10 cellular contexts compared by ENCODE assay signal in the genomic region with DNA sequence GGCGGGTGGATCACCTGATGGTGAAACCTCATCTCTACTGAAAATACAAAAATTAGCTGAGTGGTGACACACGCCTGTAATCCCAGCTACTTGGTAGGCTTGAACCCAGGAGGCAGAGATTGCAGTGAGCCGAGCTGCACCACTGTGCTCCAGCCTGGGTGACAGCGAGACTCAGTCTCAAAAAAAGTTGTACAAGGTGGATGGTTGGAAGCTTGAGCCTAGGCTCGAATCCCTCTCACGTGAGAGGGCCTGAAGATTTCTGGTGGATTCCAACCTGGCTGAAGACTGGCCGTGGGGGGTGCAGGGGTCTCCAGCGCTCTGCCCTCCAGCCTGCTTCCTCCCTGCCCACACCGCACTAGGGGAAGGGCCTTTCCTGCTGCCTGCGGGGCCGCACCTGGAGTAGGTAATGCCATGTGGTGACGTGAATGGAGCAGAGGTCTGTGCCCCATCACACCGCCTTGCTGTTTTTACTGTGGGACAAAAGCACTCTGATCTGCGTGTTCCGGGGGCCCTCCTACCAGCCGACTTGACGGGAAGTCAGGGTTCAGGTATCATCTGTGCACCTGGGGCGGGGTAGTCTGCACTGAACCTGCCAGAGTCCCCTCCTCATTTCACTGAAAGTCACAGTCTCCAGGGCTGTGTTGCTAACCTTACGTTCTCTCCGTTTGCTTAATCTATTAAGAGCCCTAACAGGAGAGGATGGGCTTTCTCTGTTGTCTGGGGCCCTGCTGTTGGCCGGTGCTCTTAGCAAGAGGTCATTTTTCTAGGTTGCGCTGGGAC. TPM values are rescaled to one million over a fixed set of nuclear protein-coding genes. Genes with fewer than 3 reads are reported as not detected.
DNase-seq lines count a peak whose midpoint lies in the region; ATAC-seq, FAIRE-seq and TF ChIP-seq lines count a peak whose summit lies in the region.
"Had no signal": no experiment of that assay in that cellular context is flagged by ENCODE, and none has a peak within 500 bp of the region (broad histone marks: within the 10 kb centered on the region; RNA-seq: fewer than 3 reads in every experiment).

No MANE protein-coding gene starts in this region.

- no peak overlapping the region for H3K14ac ChIP-seq in H1 (ENCODE audit: insufficient read length)

- no peak overlapping the region for H3K4ac ChIP-seq in H1 (replicated peaks; ENCODE audit: insufficient read length, low read depth, low read length)

- peaks cover 40% of the 10 kb centered on the region for H3K36me3 Mint-ChIP-seq in stimulated activated naive CD8-positive, alpha-beta T cell treated with anti-CD3 and anti-CD28 coated beads, Interleukin-15, Interleukin-2, amounts not matched to agents 100 ng/mL and 50 ng/mL, for 24 hours (ENCODE audit: low read depth)

- H3K79me1 ChIP-seq in H1 (ENCODE audit: low read depth, low read length), result peaks cover 3% of the 10 kb centered on the region

- peak overlapping the region; percentile 99 for H3K4me3 Mint-ChIP-seq in stimulated activated naive CD8-positive, alpha-beta T cell treated with anti-CD3 and anti-CD28 coated beads, Interleukin-15, Interleukin-2, amounts not matched to agents 100 ng/mL and 50 ng/mL, for 24 hours

- peak overlapping the region; percentile 82; the same call in 1 of the 2 replicates for H2BK5ac ChIP-seq in H1 (ENCODE audit: low read depth, low read length)

- ATAC-seq in HG03159 (IDR thresholded peaks at IDR 0.05; ENCODE audit: unreplicated experiment), result no peak

- FAIRE-seq in H1 (lab: Jason Lieb, UNC), result no peak

- H3K23ac ChIP-seq in H1 (ENCODE audit: insufficient read length), result no peak overlapping the region

- TF ChIP-seq POLR2A in H1 (IDR thresholded peaks at IDR 0.05; ENCODE audit: control extremely low read depth in 1 of 2, low read depth in 2 of 2, low read length in 2 of 2), result peak; percentile 72 to 82
- peak in 1 of 2 donors; percentile 7 for TF ChIP-seq POLR2A in Peyer's patch (IDR thresholded peaks at IDR 0.05)

- no peak overlapping the region for H2BK12ac ChIP-seq in H1 (ENCODE audit: low read depth, low read length)

- H2AFZ ChIP-seq in SU-DHL-6 (ENCODE audit: low read depth, low read length, severe bottlenecking) (no peak overlapping the region), H1 (ENCODE audit: low read length) (no peak overlapping the region)
- H2AFZ ChIP-seq: parathyroid adenoma had no signal

- H4K20me1 ChIP-seq in SU-DHL-6 (ENCODE audit: low read depth, low read length), result peaks cover 19% of the 10 kb centered on the region
- peaks cover 28 to 30% of the 10 kb centered on the region in 2 experiments for H4K20me1 ChIP-seq in H1 (replicated peaks in 1 of 2; ENCODE audit: control insufficient read depth in 1 of 2, insufficient read depth in 2 of 2, low read length in 2 of 2)

- H3K4me1 Mint-ChIP-seq in stimulated activated naive CD8-positive, alpha-beta T cell treated with anti-CD3 and anti-CD28 coated beads, Interleukin-15, Interleukin-2, amounts not matched to agents 100 ng/mL and 50 ng/mL, for 24 hours (ENCODE audit: low read depth), result peaks cover 51% of the 10 kb centered on the region

- no peaks in the 10 kb centered on the region for H3K27me3 ChIP-seq in SU-DHL-6 (ENCODE audit: low read length)
- H3K27me3 ChIP-seq in H1 (replicated peaks in 1 of 4; ENCODE audit: control insufficient read depth in 3 of 4, extremely low read depth in 1 of 4, insufficient read depth in 3 of 4, low read length in 3 of 4), result no peaks in the 10 kb centered on the region
- H3K27me3 ChIP-seq in Peyer's patch, result no peaks in the 10 kb centered on the region
- no peaks in the 10 kb centered on the region; the same call in 1 of the 2 replicates for H3K27me3 ChIP-seq in H7 (ENCODE audit: control insufficient read depth, insufficient read depth, low read length)

- no peak overlapping the region for H2AK5ac ChIP-seq in H1 (ENCODE audit: low read depth, low read length)

- POLR2A ChIA-PET in H1 (lab: Charles Lee; ENCODE audit: partially characterized antibody), result interaction anchor here (0.6 to 5.5 kb wide), 45 partner anchors 8 to 317 kb away, joined by 3 to 63 read pairs (median 4); partner anchors contain the start of genes ANKRD11, CHMP1A, CPNE7 and SPATA2L

- H3K27me3 Mint-ChIP-seq in stimulated activated naive CD8-positive, alpha-beta T cell treated with anti-CD3 and anti-CD28 coated beads, Interleukin-15, Interleukin-2, amounts not matched to agents 100 ng/mL and 50 ng/mL, for 24 hours, result no peaks in the 10 kb centered on the region

- H3K9ac ChIP-seq in SU-DHL-6 (ENCODE audit: low read length) (no peak overlapping the region; the same call in 1 of the 2 replicates), H1 (replicated peaks in 1 of 4; ENCODE audit: extremely low read depth in 1 of 4, low read depth in 3 of 4, low read length in 3 of 4) (peak overlapping the region in 2 of 4 experiments; percentile 10 to 35; a peak in 2 of 7 replicates)
- H3K9ac ChIP-seq: parathyroid adenoma had no signal

- no peaks in the 10 kb centered on the region for H3K9me3 Mint-ChIP-seq in stimulated activated naive CD8-positive, alpha-beta T cell treated with anti-CD3 and anti-CD28 coated beads, Interleukin-15, Interleukin-2, amounts not matched to agents 100 ng/mL and 50 ng/mL, for 24 hours

- no peak overlapping the region for H2BK20ac ChIP-seq in H1 (ENCODE audit: low read length)

- no peak overlapping the region for H3K56ac ChIP-seq in H1 (replicated peaks; ENCODE audit: insufficient read length, low read depth, low read length)

- H3K36me3 ChIP-seq in SU-DHL-6 (ENCODE audit: low read length) (peaks cover 31% of the 10 kb centered on the region), H1 (ENCODE audit: control insufficient read depth in 2 of 4, insufficient read depth in 4 of 4, low read length in 3 of 4) (peaks cover 21 to 37% (median 32%) of the 10 kb centered on the region in 4 experiments), Peyer's patch (peaks cover 0 to 33% (median 0%) of the 10 kb centered on the region in 3 donors), H7 (replicated peaks; ENCODE audit: control insufficient read depth, insufficient read depth, low read length) (peaks cover 29% of the 10 kb centered on the region)

- no peak overlapping the region for H4K91ac ChIP-seq in H1 (replicated peaks; ENCODE audit: insufficient read length, low read length)

- DNase-seq in activated naive CD4-positive, alpha-beta T cell treated with Interleukin-2 at 50 U/mL for 16 hours, result peak; percentile 21
- DNase-seq in activated naive CD4-positive, alpha-beta T cell (lab: John Stamatoyannopoulos, UW), result no peak
- peak in 1 of 2 experiments; percentile 80 for DNase-seq in H1 (ENCODE audit: low read depth in 1 of 2, low spot score in 2 of 2)
- no peak for DNase-seq in Peyer's patch
- DNase-seq in H7, result no peak

- no peak overlapping the region for H2BK15ac ChIP-seq in H1 (ENCODE audit: low read length)

- WGBS in H1 (ENCODE audit: extremely low coverage in 1 of 2, insufficient coverage in 1 of 2, insufficient read length in 1 of 2, insufficient replicate concordance in 2 of 2, low coverage in 1 of 2, low lambda C conversion rate in 2 of 2, missing lambda C conversion rate in 1 of 2), 2 experiments, result 39% methylated on average over 22 of the region's 22 CpGs; no CpG with 5 or more reads in 1 of the 2 experiments

- TF ChIP-seq CTCF in SU-DHL-6 (IDR thresholded peaks at IDR 0.05; ENCODE audit: insufficient read depth, low read length, poor library complexity, severe bottlenecking) (no peak), H1 (IDR thresholded peaks at IDR 0.05; ENCODE audit: control extremely low read depth in 1 of 3, insufficient read depth in 1 of 3, low read depth in 1 of 3, low read length in 3 of 3) (no peak), Peyer's patch (IDR thresholded peaks at IDR 0.05) (no peak)

- no peak for TF ChIP-seq EP300 in H1 (IDR thresholded peaks at IDR 0.05; ENCODE audit: borderline replicate concordance in 1 of 2, low read depth in 2 of 2, low read length in 2 of 2)

- CTCF ChIA-PET in H1 (lab: Charles Lee; ENCODE audit: partially characterized antibody), result interaction anchor here (0.7 to 2.8 kb wide), 7 partner anchors 10 to 302 kb away, joined by 3 to 7 read pairs (median 4); partner anchors contain the start of gene CPNE7

- peak overlapping the region; percentile 62 for H3K4me2 ChIP-seq in SU-DHL-6 (ENCODE audit: low read depth, low read length, poor library complexity, severe bottlenecking)
- peak overlapping the region; percentile 91 for H3K4me2 ChIP-seq in H1 (ENCODE audit: insufficient read depth in 1 of 2, low read depth in 2 of 2, low read length in 2 of 2)

- peaks cover 21% of the 10 kb centered on the region for H3K79me2 ChIP-seq in SU-DHL-6 (ENCODE audit: insufficient read depth, low read length)
- peaks cover 11 to 32% of the 10 kb centered on the region in 2 experiments for H3K79me2 ChIP-seq in H1 (ENCODE audit: control insufficient read depth in 1 of 2, insufficient read depth in 2 of 2, low read length in 2 of 2)
- H3K79me2 ChIP-seq: parathyroid adenoma had no signal

- peaks cover 5 to 31% (median 9%) of the 10 kb centered on the region in 4 experiments for H3K4me1 ChIP-seq in H1 (replicated peaks in 1 of 4; ENCODE audit: control insufficient read depth in 3 of 4, insufficient read depth in 4 of 4, low read length in 3 of 4)
- H3K4me1 ChIP-seq in Peyer's patch, result peaks cover 4 to 55% (median 34%) of the 10 kb centered on the region in 4 donors

- H4K8ac ChIP-seq in H1 (ENCODE audit: extremely low read depth, insufficient read depth, low read length), result peak overlapping the region; percentile 74; the same call in 1 of the 2 replicates

- H2BK120ac ChIP-seq in H1 (replicated peaks; ENCODE audit: low read depth, low read length), result no peak overlapping the region

- H3K27ac Mint-ChIP-seq in stimulated activated naive CD8-positive, alpha-beta T cell treated with anti-CD3 and anti-CD28 coated beads, Interleukin-15, Interleukin-2, amounts not matched to agents 100 ng/mL and 50 ng/mL, for 24 hours, result peak overlapping the region; percentile 74

- H3F3A ChIP-seq in SU-DHL-6 (ENCODE audit: insufficient read depth), result peaks cover 67% of the 10 kb centered on the region

- peaks cover 18% of the 10 kb centered on the region for H3K23me2 ChIP-seq in H1 (ENCODE audit: low read depth, low read length)

- H3K27ac ChIP-seq in SU-DHL-6 (ENCODE audit: low read depth, low read length) (peak overlapping the region; percentile 27; the same call in 1 of the 2 replicates), H1 (ENCODE audit: low read depth, low read length) (peak overlapping the region; percentile 30; the same call in 1 of the 2 replicates), Peyer's patch (peak overlapping the region in 2 of 4 donors; percentile 2 to 42)
- H3K27ac ChIP-seq: parathyroid adenoma, thoracic aorta had no signal

- no peaks in the 10 kb centered on the region for H3K9me2 ChIP-seq in SU-DHL-6 (replicated peaks; ENCODE audit: insufficient read depth, low read length)

- no peak overlapping the region for H4K5ac ChIP-seq in H1 (ENCODE audit: insufficient read length, low read depth, low read length)

- H3K4me3 ChIP-seq in SU-DHL-6 (ENCODE audit: insufficient read depth, low read length, poor library complexity, severe bottlenecking) (no peak overlapping the region), H1 (ENCODE audit: extremely low read depth in 1 of 4, insufficient read depth in 2 of 4, low read depth in 3 of 4, low read length in 4 of 4) (peak overlapping the region; percentile 0 to 69 (median 10); a peak in 6 of 8 replicates), Peyer's patch (peak overlapping the region in 1 of 4 donors; percentile 20), H7 (ENCODE audit: insufficient read depth, low read depth, low read length) (no peak overlapping the region)

- TF ChIP-seq RAD21 in H1 (IDR thresholded peaks at IDR 0.05 in 1 of 2, conservative IDR thresholded peaks at IDR 0.05 in 1 of 2; ENCODE audit: low read depth in 2 of 2, low read length in 2 of 2), result no peak

- H3K18ac ChIP-seq in H1 (ENCODE audit: extremely low read depth, low read length), result no peak overlapping the region

- H3K9me3 ChIP-seq in SU-DHL-6 (ENCODE audit: insufficient read depth, low read length) (no peaks in the 10 kb centered on the region), H1 (ENCODE audit: insufficient read depth in 2 of 2, low read depth in 1 of 2, low read length in 1 of 2) (no peaks in the 10 kb centered on the region), Peyer's patch (no peaks in the 10 kb centered on the region)
- H3K9me3 ChIP-seq: thoracic aorta had no signal

RNA-seq across cellular contexts. Expression of gene RPL13, which starts 4.2 kb away (rescaled TPM):
- total RNA-seq in H1 (2021; fragmentation: NEBNext Ultra II Directional; extraction: Animal tissue kit (Norgen Biotek cat#: 25700)), result 2,162 and 2,205 TPM in 2 replicates
- 7,384 and 8,839 TPM in 2 replicates for polyA plus RNA-seq in H1 (2011; rRNA removed)
- 6,622 TPM for polyA plus RNA-seq in H1 (2011; cell fraction: cytosol; rRNA removed)
- 4,056 TPM for polyA plus RNA-seq in H1 (2011; cell fraction: nucleus; rRNA removed)
- 2,424 to 3,736 TPM (median 3,320 TPM) in 4 replicates for polyA plus RNA-seq in H1 (2012, experiment 1 of 2)
- polyA plus RNA-seq in H1 (2012, experiment 2 of 2), result 5,566 TPM
- 2,736 TPM for polyA plus RNA-seq in H1 (2013, experiment 1 of 2)
- polyA plus RNA-seq in H1 (2013, experiment 2 of 2), result 2,737 TPM
- polyA minus RNA-seq in H1 (2011; rRNA and poly(A)+ RNA removed), result 403 and 524 TPM in 2 replicates
- 1,899 TPM for polyA minus RNA-seq in H1 (2011; cell fraction: cytosol; rRNA and poly(A)+ RNA removed)
- 1,945 TPM for polyA minus RNA-seq in H1 (2011; cell fraction: nucleus; rRNA and poly(A)+ RNA removed)
- 1,000 to 10,000 TPM; 1,597 to 3,276 (median 2,603) TPM for total RNA-seq in Peyer's patch
- total RNA-seq in H7 (2014; rRNA removed; shearing (Covaris generic)), result 6,334 and 6,497 TPM in 2 replicates

RNA-seq across cellular contexts. Expression of gene CPNE7, which starts 10.9 kb away (rescaled TPM):
- 21.7 and 23.7 TPM in 2 replicates for total RNA-seq in H1 (2021; fragmentation: NEBNext Ultra II Directional; extraction: Animal tissue kit (Norgen Biotek cat#: 25700))
- 10.0 and 17.2 TPM in 2 replicates for polyA plus RNA-seq in H1 (2011; rRNA removed)
- 14.5 TPM for polyA plus RNA-seq in H1 (2011; cell fraction: cytosol; rRNA removed)
- 64.5 TPM for polyA plus RNA-seq in H1 (2011; cell fraction: nucleus; rRNA removed)
- polyA plus RNA-seq in H1 (2012, experiment 1 of 2), result 18.4 to 21.5 TPM (median 20.9 TPM) in 4 replicates
- polyA plus RNA-seq in H1 (2012, experiment 2 of 2), result 9.1 TPM
- 11.5 TPM for polyA plus RNA-seq in H1 (2013, experiment 1 of 2)
- polyA plus RNA-seq in H1 (2013, experiment 2 of 2), result 11.1 TPM
- polyA minus RNA-seq in H1 (2011; rRNA and poly(A)+ RNA removed), result 6.3 and 6.8 TPM in 2 replicates
- 10.2 TPM for polyA minus RNA-seq in H1 (2011; cell fraction: cytosol; rRNA and poly(A)+ RNA removed)
- 9.5 TPM for polyA minus RNA-seq in H1 (2011; cell fraction: nucleus; rRNA and poly(A)+ RNA removed)
- 10 to 100 TPM in 3 of 4 donors, 1 to 10 TPM in 1; 7.4 to 48.7 (median 13.5) TPM for total RNA-seq in Peyer's patch
- 5.9 and 11.8 TPM in 2 replicates for total RNA-seq in H7 (2014; rRNA removed; shearing (Covaris generic))
- total RNA-seq: thoracic aorta had no signal

RNA-seq across cellular contexts. Expression of gene DPEP1, which starts 48.8 kb away (rescaled TPM):
- total RNA-seq in H1 (2021; fragmentation: NEBNext Ultra II Directional; extraction: Animal tissue kit (Norgen Biotek cat#: 25700)), result 2.5 and 3.1 TPM in 2 replicates
- polyA plus RNA-seq in H1 (2011; rRNA removed), result 2.8 and 3.9 TPM in 2 replicates
- polyA plus RNA-seq in H1 (2011; cell fraction: cytosol; rRNA removed), result 3.1 TPM
- 12.5 TPM for polyA plus RNA-seq in H1 (2011; cell fraction: nucleus; rRNA removed)
- polyA plus RNA-seq in H1 (2012, experiment 1 of 2), result 0.73 to 2.7 TPM (median 2.0 TPM) in 4 replicates
- polyA plus RNA-seq in H1 (2012, experiment 2 of 2), result 1.3 TPM
- 5.7 TPM for polyA plus RNA-seq in H1 (2013, experiment 1 of 2)
- 5.7 TPM for polyA plus RNA-seq in H1 (2013, experiment 2 of 2)
- 1.1 and 1.7 TPM in 2 replicates for polyA minus RNA-seq in H1 (2011; rRNA and poly(A)+ RNA removed)
- 0.73 TPM for polyA minus RNA-seq in H1 (2011; cell fraction: cytosol; rRNA and poly(A)+ RNA removed)
- polyA minus RNA-seq in H1 (2011; cell fraction: nucleus; rRNA and poly(A)+ RNA removed), result 1.6 TPM
- total RNA-seq in Peyer's patch, result 1,000 to 10,000 TPM in 3 of 4 donors, 100 to 1,000 TPM in 1; 272 to 3,324 (median 2,161) TPM
- 2.6 and 2.7 TPM in 2 replicates for total RNA-seq in H7 (2014; rRNA removed; shearing (Covaris generic))
- total RNA-seq: thoracic aorta had no signal

RNA-seq across cellular contexts. Expression of gene SPG7, which starts 56.5 kb away (rescaled TPM):
- 109 and 113 TPM in 2 replicates for total RNA-seq in H1 (2021; fragmentation: NEBNext Ultra II Directional; extraction: Animal tissue kit (Norgen Biotek cat#: 25700))
- 72.1 and 85.5 TPM in 2 replicates for polyA plus RNA-seq in H1 (2011; rRNA removed)
- polyA plus RNA-seq in H1 (2011; cell fraction: cytosol; rRNA removed), result 75.2 TPM
- polyA plus RNA-seq in H1 (2011; cell fraction: nucleus; rRNA removed), result 194 TPM
- 71.0 to 98.8 TPM (median 96.3 TPM) in 4 replicates for polyA plus RNA-seq in H1 (2012, experiment 1 of 2)
- 57.0 TPM for polyA plus RNA-seq in H1 (2012, experiment 2 of 2)
- polyA plus RNA-seq in H1 (2013, experiment 1 of 2), result 63.6 TPM
- polyA plus RNA-seq in H1 (2013, experiment 2 of 2), result 56.2 TPM
- polyA minus RNA-seq in H1 (2011; rRNA and poly(A)+ RNA removed), result 64.8 and 74.8 TPM in 2 replicates
- 99.0 TPM for polyA minus RNA-seq in H1 (2011; cell fraction: cytosol; rRNA and poly(A)+ RNA removed)
- 105 TPM for polyA minus RNA-seq in H1 (2011; cell fraction: nucleus; rRNA and poly(A)+ RNA removed)
- 100 to 1,000 TPM; 242 to 461 (median 378) TPM for total RNA-seq in Peyer's patch
- total RNA-seq in H7 (2014; rRNA removed; shearing (Covaris generic)), result 120 and 161 TPM in 2 replicates

Comparison
In these comparisons a context has a peak if more than half of its experiments do, and no peak if none do; other contexts are left out.
1. H3K4me3 ChIP-seq: peak in H1 (4 of 4); none in SU-DHL-6 (single experiment) and H7 (single experiment).
2. RNA of gene DPEP1, which starts 48.8 kb away (total RNA-seq): 272 to 3,324 TPM in Peyer's patch; 2.5 to 3.1 TPM in H1 and 2.6 to 2.7 TPM in H7; every median in the first group is over 10 times any median in the second.